Comparison of ENCODE assay signal across 1 cellular context in the genomic region with DNA sequence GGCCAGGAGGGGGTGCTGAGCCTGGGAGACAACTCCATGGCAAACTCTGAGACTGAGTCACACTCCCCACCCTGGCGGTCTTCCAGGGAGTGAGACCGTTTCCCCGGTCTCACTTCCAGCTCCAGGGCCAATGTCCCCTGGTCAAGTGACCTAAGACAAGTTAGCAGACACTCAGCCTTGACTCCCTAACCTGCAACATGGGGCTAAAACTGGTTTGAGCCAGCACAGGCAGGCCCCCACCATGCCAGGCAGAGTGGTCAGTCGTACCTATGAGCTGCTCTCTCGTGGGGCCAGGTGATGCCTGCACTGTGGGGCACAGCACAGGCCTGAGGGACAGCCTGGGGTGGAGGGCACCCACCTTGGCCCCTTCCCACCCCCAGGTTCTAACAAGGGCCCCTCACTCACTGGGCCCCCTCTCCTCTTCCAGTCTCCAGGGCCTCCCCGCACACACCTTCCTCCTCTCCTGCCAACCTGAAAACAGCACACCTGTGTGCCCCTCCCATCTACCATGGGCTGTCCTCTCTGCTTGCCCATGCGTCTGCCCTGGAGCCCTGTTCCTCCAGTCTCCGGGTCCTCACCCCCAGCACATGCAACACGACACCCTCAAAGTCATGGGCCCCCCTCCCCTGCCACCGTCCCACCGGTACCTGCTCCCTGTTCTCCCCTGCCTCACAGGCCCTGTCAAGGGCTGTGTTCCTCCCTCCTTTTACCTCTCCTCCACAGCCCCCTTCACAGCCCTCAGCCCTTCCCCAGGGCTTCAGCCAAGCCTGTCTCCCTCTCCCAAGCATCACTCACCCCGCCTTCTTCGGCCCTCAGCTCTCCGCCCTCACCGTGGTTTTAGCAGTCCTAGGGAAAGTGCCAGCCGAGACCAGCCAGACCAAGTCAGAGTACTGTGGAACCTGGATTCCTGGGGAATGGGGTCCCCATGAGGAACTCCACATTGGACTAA.
TF ChIP-seq lines count a peak whose summit lies in the region.

No MANE protein-coding gene starts in this region.

TF ChIP-seq in IMR-90, 13 proteins besides CTCF, POLR2A, EP300 and RAD21 (continued from another document):
- TF ChIP-seq FOS (IDR thresholded peaks at IDR 0.05; ENCODE audit: low read depth, low read length), result no peak
- TF ChIP-seq, protein P1, sequence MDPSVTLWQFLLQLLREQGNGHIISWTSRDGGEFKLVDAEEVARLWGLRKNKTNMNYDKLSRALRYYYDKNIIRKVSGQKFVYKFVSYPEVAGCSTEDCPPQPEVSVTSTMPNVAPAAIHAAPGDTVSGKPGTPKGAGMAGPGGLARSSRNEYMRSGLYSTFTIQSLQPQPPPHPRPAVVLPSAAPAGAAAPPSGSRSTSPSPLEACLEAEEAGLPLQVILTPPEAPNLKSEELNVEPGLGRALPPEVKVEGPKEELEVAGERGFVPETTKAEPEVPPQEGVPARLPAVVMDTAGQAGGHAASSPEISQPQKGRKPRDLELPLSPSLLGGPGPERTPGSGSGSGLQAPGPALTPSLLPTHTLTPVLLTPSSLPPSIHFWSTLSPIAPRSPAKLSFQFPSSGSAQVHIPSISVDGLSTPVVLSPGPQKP (IDR thresholded peaks at IDR 0.05; ENCODE audit: borderline replicate concordance, low read depth, low read length), result no peak
